1 cellular context compared by ENCODE assay signal in the genomic region with DNA sequence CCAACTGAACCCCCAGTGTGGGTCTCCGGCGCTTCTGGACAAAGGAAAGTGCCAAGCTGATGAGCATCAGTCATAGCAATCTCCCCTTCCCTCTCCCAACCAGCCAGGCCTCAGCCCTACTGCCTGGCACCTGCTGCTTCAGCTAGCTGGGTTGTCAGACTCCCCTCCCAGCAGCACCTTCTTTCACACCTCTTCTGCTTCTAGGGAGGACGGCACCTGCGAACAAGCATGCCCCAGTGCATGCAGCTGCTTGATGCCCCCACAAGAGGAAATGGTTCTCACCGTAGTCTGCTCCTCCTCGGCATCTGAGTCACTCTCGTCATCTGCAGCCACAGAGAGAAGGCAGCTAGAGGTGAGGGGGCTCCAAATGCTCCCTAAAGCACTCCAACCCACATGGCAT.
TF ChIP-seq lines count a peak whose summit lies in the region.

No MANE protein-coding gene starts in this region.

TF ChIP-seq in SK-N-SH treated with all-trans-retinoic acid at 6 μM for 48 hours, 23 proteins besides CTCF, POLR2A, EP300 and RAD21 (continued from another document):
- no peak for TF ChIP-seq ARNTL (CRISPR knock-in tag; IDR thresholded peaks at IDR 0.05; ENCODE audit: borderline replicate concordance, low read depth)
- no peak for TF ChIP-seq PPARA (CRISPR knock-in tag; IDR thresholded peaks at IDR 0.05; ENCODE audit: borderline replicate concordance)
- no peak for TF ChIP-seq CSDC2 (CRISPR knock-in tag; IDR thresholded peaks at IDR 0.05)
- TF ChIP-seq ZNF565 (CRISPR knock-in tag; conservative IDR thresholded peaks at IDR 0.05; ENCODE audit: low read depth), result no peak
- TF ChIP-seq, protein P1, sequence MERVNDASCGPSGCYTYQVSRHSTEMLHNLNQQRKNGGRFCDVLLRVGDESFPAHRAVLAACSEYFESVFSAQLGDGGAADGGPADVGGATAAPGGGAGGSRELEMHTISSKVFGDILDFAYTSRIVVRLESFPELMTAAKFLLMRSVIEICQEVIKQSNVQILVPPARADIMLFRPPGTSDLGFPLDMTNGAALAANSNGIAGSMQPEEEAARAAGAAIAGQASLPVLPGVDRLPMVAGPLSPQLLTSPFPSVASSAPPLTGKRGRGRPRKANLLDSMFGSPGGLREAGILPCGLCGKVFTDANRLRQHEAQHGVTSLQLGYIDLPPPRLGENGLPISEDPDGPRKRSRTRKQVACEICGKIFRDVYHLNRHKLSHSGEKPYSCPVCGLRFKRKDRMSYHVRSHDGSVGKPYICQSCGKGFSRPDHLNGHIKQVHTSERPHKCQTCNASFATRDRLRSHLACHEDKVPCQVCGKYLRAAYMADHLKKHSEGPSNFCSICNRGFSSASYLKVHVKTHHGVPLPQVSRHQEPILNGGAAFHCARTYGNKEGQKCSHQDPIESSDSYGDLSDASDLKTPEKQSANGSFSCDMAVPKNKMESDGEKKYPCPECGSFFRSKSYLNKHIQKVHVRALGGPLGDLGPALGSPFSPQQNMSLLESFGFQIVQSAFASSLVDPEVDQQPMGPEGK (CRISPR knock-in tag; IDR thresholded peaks at IDR 0.05; ENCODE audit: borderline replicate concordance), result no peak
